In the genomic region with DNA sequence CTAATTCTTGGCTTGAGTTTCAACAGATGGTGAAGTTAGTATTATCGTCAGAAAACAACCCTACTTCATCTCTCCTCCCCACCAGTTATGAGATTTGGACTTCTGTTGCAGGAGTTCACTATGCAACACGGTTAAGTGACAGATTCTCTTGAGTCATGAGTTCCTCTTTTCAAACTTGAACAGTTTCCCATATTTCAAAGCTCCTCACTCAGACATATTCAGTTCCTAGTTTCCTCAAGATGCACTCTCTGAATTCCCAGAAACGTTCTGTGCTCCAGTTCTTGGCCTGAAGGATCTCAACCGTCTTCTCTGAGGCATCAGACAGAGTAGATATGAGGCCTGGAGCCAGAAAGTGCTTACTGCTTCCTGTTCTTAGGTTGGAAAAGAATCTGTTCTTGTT, we compare ENCODE assay signal across 16 cellular contexts. TPM values are rescaled to one million over a fixed set of nuclear protein-coding genes. Genes with fewer than 3 reads are reported as not detected.
DNase-seq lines count a peak whose midpoint lies in the region; ATAC-seq and TF ChIP-seq lines count a peak whose summit lies in the region.
"Had no signal": no experiment of that assay in that cellular context is flagged by ENCODE, and none has a peak within 500 bp of the region (broad histone marks: within the 10 kb centered on the region; RNA-seq: fewer than 3 reads in every experiment).

No MANE protein-coding gene starts in this region.

- H3K27ac Mint-ChIP-seq in CD4-positive, alpha-beta memory T cell, result peak overlapping the region; percentile 4 to 98 (median 62)
- H3K27ac Mint-ChIP-seq in T-cell (peak overlapping the region; percentile 82 to 89), memory B cell (no peak overlapping the region)
- H3K27ac Mint-ChIP-seq: nephron; stimulated activated naive CD8-positive, alpha-beta T cell treated with anti-CD3 and anti-CD28 coated beads, Interleukin-15, Interleukin-2, amounts not matched to agents 100 ng/mL and 50 ng/mL, for 24 hours had no signal

- no peak for TF ChIP-seq CTCF in MM.1S (IDR thresholded peaks at IDR 0.05; ENCODE audit: low read length)

- no peaks in the 10 kb centered on the region for H3K79me2 ChIP-seq in MM.1S (ENCODE audit: low read length)

- H3K9me3 ChIP-seq in CD4-positive, alpha-beta memory T cell (ENCODE audit: control insufficient read depth in 1 of 2, low read length in 2 of 2), result no peaks in the 10 kb centered on the region
- H3K9me3 ChIP-seq in KOPT-K1 (ENCODE audit: insufficient read depth, low read length, poor library complexity, severe bottlenecking) (no peaks in the 10 kb centered on the region), MM.1S (replicated peaks; ENCODE audit: insufficient read depth, low read length) (no peaks in the 10 kb centered on the region)
- H3K9me3 ChIP-seq: adrenal gland had no signal

- H3F3A ChIP-seq in MM.1S (ENCODE audit: insufficient read depth, low read length), result no peaks in the 10 kb centered on the region

- POLR2A ChIA-PET in CD4-positive, alpha-beta memory T cell (lab: Charles Lee; ENCODE audit: partially characterized antibody), result interaction anchor here (1.0 to 2.3 kb wide), 3 partner anchors 9 to 267 kb away, joined by 3 to 10 read pairs (median 5); no protein-coding TSS in a partner anchor
- POLR2A ChIA-PET in T-cell (lab: Charles Lee), result interaction anchor here (0.6 kb wide), 3 partner anchors 11 to 162 kb away, joined by 3 to 5 read pairs (median 4); no protein-coding TSS in a partner anchor

- H3K36me3 ChIP-seq in CD4-positive, alpha-beta memory T cell (ENCODE audit: insufficient read depth, low read length), result no peaks in the 10 kb centered on the region
- H3K36me3 ChIP-seq in KOPT-K1 (ENCODE audit: insufficient read depth, low read length) (no peaks in the 10 kb centered on the region), MM.1S (replicated peaks; ENCODE audit: insufficient read depth, low read length) (no peaks in the 10 kb centered on the region)
- H3K36me3 ChIP-seq: adrenal gland had no signal

- no peaks in the 10 kb centered on the region for H3K36me3 Mint-ChIP-seq in CD4-positive, alpha-beta memory T cell
- H3K36me3 Mint-ChIP-seq in T-cell (no peaks in the 10 kb centered on the region), memory B cell (no peaks in the 10 kb centered on the region)

- DNase-seq in CD4-positive, alpha-beta memory T cell, result no peak
- DNase-seq in T-cell (no peak), memory B cell (ENCODE audit: low spot score in 2 of 2) (no peak), GM19240 (ENCODE audit: insufficient read length, low spot score) (no peak), MM.1S (no peak), 8988T (no peak)
- DNase-seq in stimulated activated CD4-positive, alpha-beta T cell treated with anti-CD3 and anti-CD28 coated beads, Interleukin-2, amount 100 ng/mL, for 24 hours, result no peak
- DNase-seq: glutamatergic neuron, NCI-H187, NCI-H526 treated with DMSO at 0.1 percent for 48 hours had no signal

- no peak overlapping the region for H3K4me2 ChIP-seq in MM.1S (ENCODE audit: low read depth, low read length)

- peak in 1 of 4 experiments; percentile 21 for ATAC-seq in T-cell (replicated peaks in 1 of 4)
- peak; percentile 73 for ATAC-seq in memory B cell (ENCODE audit: low read depth)

- H3K4me3 ChIP-seq in CD4-positive, alpha-beta memory T cell (ENCODE audit: low read length in 2 of 2), result no peak overlapping the region
- H3K4me3 ChIP-seq in MM.1S (ENCODE audit: low read length), result no peak overlapping the region
- H3K4me3 ChIP-seq: adrenal gland had no signal

- H3K9me3 Mint-ChIP-seq in CD4-positive, alpha-beta memory T cell, result no peaks in the 10 kb centered on the region
- H3K9me3 Mint-ChIP-seq in T-cell, result no peaks in the 10 kb centered on the region
- H3K9me3 Mint-ChIP-seq in memory B cell, result no peaks in the 10 kb centered on the region
- H3K9me3 Mint-ChIP-seq: nephron; stimulated activated naive CD8-positive, alpha-beta T cell treated with anti-CD3 and anti-CD28 coated beads, Interleukin-15, Interleukin-2, amounts not matched to agents 100 ng/mL and 50 ng/mL, for 24 hours had no signal

- H3K9ac ChIP-seq in MM.1S (ENCODE audit: low read length), result no peak overlapping the region

- H3K27me3 Mint-ChIP-seq in CD4-positive, alpha-beta memory T cell, result no peaks in the 10 kb centered on the region
- H3K27me3 Mint-ChIP-seq in T-cell, result no peaks in the 10 kb centered on the region
- no peaks in the 10 kb centered on the region for H3K27me3 Mint-ChIP-seq in memory B cell
- H3K27me3 Mint-ChIP-seq: stimulated activated naive CD8-positive, alpha-beta T cell treated with anti-CD3 and anti-CD28 coated beads, Interleukin-15, Interleukin-2, amounts not matched to agents 100 ng/mL and 50 ng/mL, for 24 hours had no signal

- H3K4me1 Mint-ChIP-seq in CD4-positive, alpha-beta memory T cell, result peaks cover 59 to 85% (median 74%) of the 10 kb centered on the region in 4 donors
- H3K4me1 Mint-ChIP-seq in T-cell (peaks cover 79 to 82% (median 81%) of the 10 kb centered on the region in 3 donors), memory B cell (peaks cover 9% of the 10 kb centered on the region)

- no peak overlapping the region for H2AFZ ChIP-seq in MM.1S (ENCODE audit: low read length)

- intact Hi-C loops in CD4-positive, alpha-beta memory T cell (cut with micrococcal nuclease), result no loop called here

- H3K27ac ChIP-seq in CD4-positive, alpha-beta memory T cell (ENCODE audit: low read depth, low read length), result no peak overlapping the region
- H3K27ac ChIP-seq in KOPT-K1 (ENCODE audit: low read depth, low read length, poor library complexity, severe bottlenecking) (peak overlapping the region; percentile 98), MM.1S (ENCODE audit: low read length) (no peak overlapping the region)
- H3K27ac ChIP-seq: epithelial cell of prostate had no signal

- no peaks in the 10 kb centered on the region for H4K20me1 ChIP-seq in MM.1S (ENCODE audit: insufficient read depth, low read length)

- no peaks in the 10 kb centered on the region for H3K9me2 ChIP-seq in MM.1S (replicated peaks; ENCODE audit: insufficient read depth, low read length)

- H3K4me3 Mint-ChIP-seq in CD4-positive, alpha-beta memory T cell, result peak overlapping the region in 2 of 8 donors; percentile 18 to 32
- H3K4me3 Mint-ChIP-seq in T-cell, result no peak overlapping the region
- H3K4me3 Mint-ChIP-seq in memory B cell, result no peak overlapping the region
- H3K4me3 Mint-ChIP-seq: nephron; stimulated activated naive CD8-positive, alpha-beta T cell treated with anti-CD3 and anti-CD28 coated beads, Interleukin-15, Interleukin-2, amounts not matched to agents 100 ng/mL and 50 ng/mL, for 24 hours had no signal

- no peaks in the 10 kb centered on the region for H3K27me3 ChIP-seq in CD4-positive, alpha-beta memory T cell (ENCODE audit: insufficient read depth, low read length)
- no peaks in the 10 kb centered on the region for H3K27me3 ChIP-seq in MM.1S (replicated peaks; ENCODE audit: insufficient read depth, low read length)
- H3K27me3 ChIP-seq: adrenal gland had no signal

- peaks cover 83% of the 10 kb centered on the region for H3K4me1 ChIP-seq in CD4-positive, alpha-beta memory T cell (ENCODE audit: insufficient read depth, low read length)
- H3K4me1 ChIP-seq in MM.1S (ENCODE audit: low read length), result peaks cover 6% of the 10 kb centered on the region

- CTCF ChIA-PET in CD4-positive, alpha-beta memory T cell (lab: Charles Lee; ENCODE audit: partially characterized antibody), result interaction anchor here (0.6 to 1.9 kb wide), 2 partner anchors 11 to 148 kb away, joined by 3 to 4 read pairs; no protein-coding TSS in a partner anchor
- CTCF ChIA-PET in T-cell (lab: Charles Lee), result interaction anchor here in 1 of 2 donors (0.7 kb wide), 1 partner anchor 14 kb away, joined by 5 read pairs; no protein-coding TSS in a partner anchor

RNA-seq across cellular contexts. Expression of gene PTGER4, which starts 7.3 kb away (rescaled TPM):
- 10 to 100 TPM; 59.3 to 64.9 TPM for total RNA-seq in CD4-positive, alpha-beta memory T cell
- 100 to 1,000 TPM in 1 of 2 donors, 10 to 100 TPM in 1; 62.7 to 106 TPM for polyA plus RNA-seq in CD4-positive, alpha-beta memory T cell
- 100 to 1,000 TPM in 2 of 5 donors, 10 to 100 TPM in 3; 51.3 to 421 (median 57.3) TPM for total RNA-seq in T-cell
- total RNA-seq: G401 had no signal
